In the genomic region with DNA sequence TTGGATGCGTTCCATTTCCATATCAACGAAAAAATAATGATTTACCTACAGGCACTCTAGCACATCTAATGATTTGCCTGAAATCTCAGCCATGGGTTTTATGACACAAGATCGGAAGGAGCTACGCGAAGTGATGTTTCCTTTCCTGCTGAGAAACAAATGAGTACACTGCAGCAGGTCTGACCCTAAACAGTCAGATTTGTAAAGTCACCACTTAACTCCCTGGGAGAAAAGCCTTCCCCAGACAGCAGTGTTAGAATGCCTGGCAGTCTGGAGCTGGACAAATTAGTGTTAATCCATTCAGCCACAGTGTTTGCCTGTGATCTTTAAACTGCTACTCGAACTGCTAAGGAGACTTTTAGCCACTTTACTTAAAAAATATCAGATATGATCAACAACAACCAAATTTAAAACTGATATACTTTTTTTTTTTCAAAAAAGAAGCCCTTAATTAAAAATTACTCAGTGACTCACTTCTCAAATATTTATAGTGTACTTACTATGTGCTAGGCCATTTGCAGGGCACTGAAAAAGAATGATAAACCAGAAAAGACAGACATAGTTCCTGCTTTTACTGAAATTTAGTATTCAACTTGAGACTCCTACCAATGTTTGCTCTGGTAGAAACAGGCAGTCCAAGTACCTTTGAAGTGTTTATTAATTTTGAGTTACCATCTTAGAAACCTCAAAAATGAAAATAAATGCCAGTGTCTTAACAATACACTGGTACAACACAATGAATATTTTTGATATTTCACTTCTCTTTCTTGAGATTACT, we compare ENCODE assay signal across 16 cellular contexts.
DNase-seq lines count a peak whose midpoint lies in the region; ATAC-seq and TF ChIP-seq lines count a peak whose summit lies in the region.
"Had no signal": no experiment of that assay in that cellular context is flagged by ENCODE, and none has a peak within 500 bp of the region (broad histone marks: within the 10 kb centered on the region; RNA-seq: fewer than 3 reads in every experiment).

No MANE protein-coding gene starts in this region.

- H3K4ac ChIP-seq in mesendoderm (ENCODE audit: low read depth, low read length): no peak overlapping the region

- peaks cover 6% of the 10 kb centered on the region for H3K36me3 Mint-ChIP-seq in endodermal cell (ENCODE audit: low read depth)
- peaks cover 86% of the 10 kb centered on the region for H3K36me3 Mint-ChIP-seq in CD4-positive, alpha-beta T cell (ENCODE audit: low read depth)
- H3K36me3 Mint-ChIP-seq in naive thymus-derived CD4-positive, alpha-beta T cell: peaks cover 16 to 72% (median 56%) of the 10 kb centered on the region in 5 donors
- peaks cover 19 to 38% of the 10 kb centered on the region in 2 donors for H3K36me3 Mint-ChIP-seq in stimulated activated naive B cell treated with anti-CD40 and anti-IgM and Interleukin-4, amounts not matched to agents 10 μg/mL and 1 μg/mL and 100 μg/mL, for 72 hours

- no peak overlapping the region for H2BK120ac ChIP-seq in mesendoderm (ENCODE audit: low read depth, low read length)

- H4K5ac ChIP-seq in mesendoderm (ENCODE audit: low read length): no peak overlapping the region

- H3K4me2 ChIP-seq in mesendoderm (ENCODE audit: low read length): no peak overlapping the region

- in situ Hi-C loops in Caki2 (cut with HindIII; ENCODE audit: low pct_unique_long_range_greater_than_20kb, low sequenced_read_pairs): no loop called here

- no peak for ATAC-seq in CD4-positive, alpha-beta T cell (ENCODE audit: poor library complexity)
- ATAC-seq in naive thymus-derived CD4-positive, alpha-beta T cell: no peak
- no peak for ATAC-seq in HG02840 (IDR thresholded peaks at IDR 0.05; ENCODE audit: low FRiP score, unreplicated experiment)
- ATAC-seq in stimulated activated naive B cell treated with anti-CD40 and anti-IgM and Interleukin-4, amounts not matched to agents 10 μg/mL and 1 μg/mL and 100 μg/mL, for 72 hours (replicated peaks): no peak
- ATAC-seq: body of pancreas, left lobe of liver, PC-3 had no signal

- no peak overlapping the region for H3K18ac ChIP-seq in mesendoderm (ENCODE audit: low read length)

- no peaks in the 10 kb centered on the region for H3K27me3 Mint-ChIP-seq in endodermal cell (ENCODE audit: insufficient read depth)
- no peaks in the 10 kb centered on the region for H3K27me3 Mint-ChIP-seq in CD4-positive, alpha-beta T cell
- no peaks in the 10 kb centered on the region for H3K27me3 Mint-ChIP-seq in naive thymus-derived CD4-positive, alpha-beta T cell
- no peaks in the 10 kb centered on the region for H3K27me3 Mint-ChIP-seq in stimulated activated naive B cell treated with anti-CD40 and anti-IgM and Interleukin-4, amounts not matched to agents 10 μg/mL and 1 μg/mL and 100 μg/mL, for 72 hours

- no peak overlapping the region for H3K56ac ChIP-seq in mesendoderm (ENCODE audit: low read length)

- H3K4me1 ChIP-seq in endodermal cell (ENCODE audit: control insufficient read depth, insufficient read depth, low read length) (peaks cover 7% of the 10 kb centered on the region), mesendoderm (ENCODE audit: control insufficient read depth, low read depth, low read length) (peaks cover 2% of the 10 kb centered on the region)
- H3K4me1 ChIP-seq in naive thymus-derived CD4-positive, alpha-beta T cell (ENCODE audit: control insufficient read depth in 2 of 2, insufficient read depth in 2 of 2, low read length in 2 of 2): no peaks in the 10 kb centered on the region

- DNase-seq in Caki2 (ENCODE audit: low read depth) (peak; percentile 10), NCI-H2227 (lab: John Stamatoyannopoulos, UW; ENCODE audit: unreplicated experiment) (peak; percentile 68), endodermal cell (peak; percentile 56), mesendoderm (peak; percentile 83)
- no peak for DNase-seq in CD4-positive, alpha-beta T cell
- DNase-seq in naive thymus-derived CD4-positive, alpha-beta T cell: no peak
- no peak for DNase-seq in stimulated activated naive B cell treated with anti-CD40 and anti-IgM and Interleukin-4, amounts not matched to agents 10 μg/mL and 1 μg/mL and 100 μg/mL, for 72 hours
- DNase-seq: activated CD4-positive, alpha-beta T cell treated with anti-CD3 and anti-CD28 coated beads, Interleukin-2, amount 50 U/mL, for 1 hour; activated naive CD4-positive, alpha-beta T cell treated with anti-CD3 and anti-CD28 coated beads, Interleukin-2, amount 50 U/mL, for 16 hours; activated T-cell treated with anti-CD3 and anti-CD28 coated beads for 4 hours; body of pancreas; NCI-H1417 treated with DMSO at 0.1 percent for 48 hours; PC-3 had no signal

- no peak overlapping the region for H2AK5ac ChIP-seq in mesendoderm (ENCODE audit: low read length)

- no peaks in the 10 kb centered on the region for H3K79me1 ChIP-seq in mesendoderm (ENCODE audit: low read length)

- no peak overlapping the region for H3K23ac ChIP-seq in mesendoderm (ENCODE audit: low read length)

- POLR2A ChIA-PET in CD4-positive, alpha-beta T cell (lab: Charles Lee): no interaction called here
- POLR2A ChIA-PET in naive thymus-derived CD4-positive, alpha-beta T cell (lab: Charles Lee): no interaction called here

- no peak overlapping the region for H3K27ac ChIP-seq in endodermal cell (ENCODE audit: low read depth, low read length)
- H3K27ac ChIP-seq in mesendoderm (ENCODE audit: low read depth, low read length): no peak overlapping the region
- no peak overlapping the region for H3K27ac ChIP-seq in CD4-positive, alpha-beta T cell (ENCODE audit: low read depth, low read length)
- no peak overlapping the region for H3K27ac ChIP-seq in naive thymus-derived CD4-positive, alpha-beta T cell (ENCODE audit: low read depth, low read length)
- H3K27ac ChIP-seq: body of pancreas, SK-N-MC had no signal

- H3K27ac Mint-ChIP-seq in endodermal cell: peak overlapping the region; percentile 88
- H3K27ac Mint-ChIP-seq in CD4-positive, alpha-beta T cell: no peak overlapping the region
- H3K27ac Mint-ChIP-seq in naive thymus-derived CD4-positive, alpha-beta T cell: no peak overlapping the region
- no peak overlapping the region for H3K27ac Mint-ChIP-seq in stimulated activated naive B cell treated with anti-CD40 and anti-IgM and Interleukin-4, amounts not matched to agents 10 μg/mL and 1 μg/mL and 100 μg/mL, for 72 hours

- 47 to 53% methylated on average over 5 to 6 of the region's 6 CpGs for WGBS in endodermal cell (ENCODE audit: insufficient coverage in 1 of 2, insufficient read length in 1 of 2), 2 experiments
- no CpG with 5 or more reads among the region's 6 CpGs for WGBS in mesendoderm (ENCODE audit: extremely low coverage, insufficient coverage, low lambda C conversion rate)

- no peaks in the 10 kb centered on the region for H3K9me3 ChIP-seq in endodermal cell (ENCODE audit: control insufficient read depth, low read length)
- H3K9me3 ChIP-seq in CD4-positive, alpha-beta T cell (ENCODE audit: control insufficient read depth, low read length): no peaks in the 10 kb centered on the region
- no peaks in the 10 kb centered on the region for H3K9me3 ChIP-seq in naive thymus-derived CD4-positive, alpha-beta T cell (ENCODE audit: control insufficient read depth in 2 of 3, low read length in 3 of 3)
- H3K9me3 ChIP-seq: body of pancreas had no signal

- no peak overlapping the region for H2BK15ac ChIP-seq in mesendoderm (replicated peaks; ENCODE audit: low read depth)

- no peak overlapping the region for H2BK5ac ChIP-seq in mesendoderm (ENCODE audit: low read length)

- H3K4me1 Mint-ChIP-seq in endodermal cell: peaks cover 25% of the 10 kb centered on the region
- H3K4me1 Mint-ChIP-seq in CD4-positive, alpha-beta T cell (ENCODE audit: low read depth): no peaks in the 10 kb centered on the region
- H3K4me1 Mint-ChIP-seq in naive thymus-derived CD4-positive, alpha-beta T cell: peaks cover 0 to 1% (median 0%) of the 10 kb centered on the region in 7 donors
- peaks cover 0 to 2% of the 10 kb centered on the region in 2 donors for H3K4me1 Mint-ChIP-seq in stimulated activated naive B cell treated with anti-CD40 and anti-IgM and Interleukin-4, amounts not matched to agents 10 μg/mL and 1 μg/mL and 100 μg/mL, for 72 hours

- CTCF ChIA-PET in CD4-positive, alpha-beta T cell (lab: Charles Lee): no interaction called here
- CTCF ChIA-PET in naive thymus-derived CD4-positive, alpha-beta T cell (lab: Charles Lee): no interaction called here

- H3K4me3 ChIP-seq in endodermal cell (ENCODE audit: low read length) (no peak overlapping the region), mesendoderm (ENCODE audit: low read length) (no peak overlapping the region)
- no peak overlapping the region for H3K4me3 ChIP-seq in naive thymus-derived CD4-positive, alpha-beta T cell (ENCODE audit: low read length)
- H3K4me3 ChIP-seq: body of pancreas, SK-N-MC had no signal

- no peak for TF ChIP-seq CTCF in endodermal cell (conservative IDR thresholded peaks at IDR 0.05)
- TF ChIP-seq CTCF in CD4-positive, alpha-beta T cell (IDR thresholded peaks at IDR 0.05): no peak

- H3K79me2 ChIP-seq in mesendoderm (ENCODE audit: control insufficient read depth, insufficient read depth, low read length): no peaks in the 10 kb centered on the region

- H3K27me3 ChIP-seq in endodermal cell (ENCODE audit: control insufficient read depth, insufficient read depth, low read length, poor library complexity, severe bottlenecking): no peaks in the 10 kb centered on the region
- no peaks in the 10 kb centered on the region for H3K27me3 ChIP-seq in mesendoderm (ENCODE audit: insufficient read depth, low read length, poor library complexity)
- H3K27me3 ChIP-seq in CD4-positive, alpha-beta T cell (ENCODE audit: control insufficient read depth, insufficient read depth, low read length): no peaks in the 10 kb centered on the region
- no peaks in the 10 kb centered on the region for H3K27me3 ChIP-seq in naive thymus-derived CD4-positive, alpha-beta T cell (ENCODE audit: control insufficient read depth in 2 of 2, insufficient read depth in 2 of 2, low read length in 2 of 2)
- H3K27me3 ChIP-seq: body of pancreas had no signal

- H3K9ac ChIP-seq in endodermal cell (ENCODE audit: extremely low read depth, low read length, poor library complexity, severe bottlenecking) (no peak overlapping the region), mesendoderm (ENCODE audit: low read length) (no peak overlapping the region)

- H3K36me3 ChIP-seq in endodermal cell (ENCODE audit: control insufficient read depth, insufficient read depth, low read length) (peaks cover 1% of the 10 kb centered on the region), mesendoderm (ENCODE audit: control insufficient read depth, insufficient read depth, low read length) (no peaks in the 10 kb centered on the region)
- peaks cover 0 to 48% (median 4%) of the 10 kb centered on the region in 3 experiments for H3K36me3 ChIP-seq in naive thymus-derived CD4-positive, alpha-beta T cell (ENCODE audit: control insufficient read depth in 2 of 3, insufficient read depth in 3 of 3, low read length in 3 of 3)

- intact Hi-C loops in CD4-positive, alpha-beta T cell (cut with DNase I, micrococcal nuclease): no loop called here
- intact Hi-C loops in naive thymus-derived CD4-positive, alpha-beta T cell (cut with micrococcal nuclease): no loop called here

- H4K8ac ChIP-seq in mesendoderm (ENCODE audit: low read depth, low read length): no peak overlapping the region

- H3K9me3 Mint-ChIP-seq in endodermal cell: no peaks in the 10 kb centered on the region
- no peaks in the 10 kb centered on the region for H3K9me3 Mint-ChIP-seq in CD4-positive, alpha-beta T cell
- no peaks in the 10 kb centered on the region for H3K9me3 Mint-ChIP-seq in naive thymus-derived CD4-positive, alpha-beta T cell
- no peaks in the 10 kb centered on the region for H3K9me3 Mint-ChIP-seq in stimulated activated naive B cell treated with anti-CD40 and anti-IgM and Interleukin-4, amounts not matched to agents 10 μg/mL and 1 μg/mL and 100 μg/mL, for 72 hours

- no peak overlapping the region for H3K4me3 Mint-ChIP-seq in endodermal cell
- no peak overlapping the region for H3K4me3 Mint-ChIP-seq in CD4-positive, alpha-beta T cell
- H3K4me3 Mint-ChIP-seq in naive thymus-derived CD4-positive, alpha-beta T cell: no peak overlapping the region
- no peak overlapping the region for H3K4me3 Mint-ChIP-seq in stimulated activated naive B cell treated with anti-CD40 and anti-IgM and Interleukin-4, amounts not matched to agents 10 μg/mL and 1 μg/mL and 100 μg/mL, for 72 hours

Comparison
In these comparisons a context has a peak if more than half of its experiments do, and no peak if none do; other contexts are left out.
1. DNase-seq: peak in Caki2 (single experiment), NCI-H2227 (single experiment), endodermal cell (single experiment) and mesendoderm (single experiment); none in CD4-positive, alpha-beta T cell (0 of 10), naive thymus-derived CD4-positive, alpha-beta T cell (0 of 9) and stimulated activated naive B cell treated with anti-CD40 and anti-IgM and Interleukin-4, amounts not matched to agents 10 μg/mL and 1 μg/mL and 100 μg/mL, for 72 hours (single experiment).